9 cellular contexts compared by ENCODE assay signal in the genomic region with DNA sequence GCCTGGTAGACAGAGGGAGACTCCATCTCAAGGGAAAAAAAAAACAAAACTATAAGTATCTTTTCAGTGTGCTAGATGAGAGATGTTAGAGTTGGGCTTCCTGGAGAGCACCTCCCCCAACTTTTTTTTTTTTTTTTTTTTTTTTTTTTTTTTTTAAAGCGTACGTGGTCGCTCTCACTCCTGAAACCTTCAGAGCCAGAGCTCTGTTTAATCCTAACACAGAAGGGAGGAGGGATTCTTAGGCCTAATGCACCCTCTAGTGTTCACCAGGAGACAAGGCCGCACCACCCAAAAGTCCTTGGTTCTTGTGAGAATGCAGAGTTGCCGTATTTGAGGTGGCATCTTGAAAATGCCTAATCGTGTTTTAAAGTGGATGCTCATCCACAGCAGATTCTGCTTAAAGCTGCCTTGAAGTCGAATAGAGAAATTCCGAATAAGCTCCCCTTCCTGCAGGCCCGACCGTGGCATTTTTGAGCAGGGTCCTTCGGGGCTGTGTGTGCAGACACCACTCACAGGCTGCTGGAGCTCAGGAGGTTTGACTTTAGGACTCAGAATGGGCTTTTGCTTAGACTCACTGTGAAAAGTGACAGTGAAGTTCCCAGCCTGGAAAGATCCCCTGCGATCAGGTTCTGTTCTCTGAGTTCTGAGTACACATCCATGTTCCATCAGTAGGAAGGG.
DNase-seq lines count a peak whose midpoint lies in the region; ATAC-seq, FAIRE-seq and TF ChIP-seq lines count a peak whose summit lies in the region.
"Had no signal": no experiment of that assay in that cellular context is flagged by ENCODE, and none has a peak within 500 bp of the region (broad histone marks: within the 10 kb centered on the region; RNA-seq: fewer than 3 reads in every experiment).

No MANE protein-coding gene starts in this region.

- DNase-seq in GM10248 (ENCODE audit: extremely low spot score) (peak; percentile 73), HS-5 (ENCODE audit: low read depth) (peak; percentile 42), NT2/D1 (ENCODE audit: low read depth, low spot score) (peak; percentile 74), frontal cortex (ENCODE audit: low spot score in 2 of 2) (peak; percentile 70 to 81), omental fat pad (ENCODE audit: low spot score) (no peak)
- DNase-seq: naive B cell had no signal

- H3K27ac ChIP-seq in 22Rv1: no peak overlapping the region

- peaks cover 2% of the 10 kb centered on the region for H3K4me1 ChIP-seq in NT2/D1 (ENCODE audit: insufficient read depth, insufficient read length)

- H3K36me3 Mint-ChIP-seq in activated T-helper 17 cell treated with anti-CD3 and anti-CD28 coated beads, Interleukin-2, amount 50 U/mL, for 72 hours (ENCODE audit: low read depth): peaks cover 5% of the 10 kb centered on the region
- H3K36me3 Mint-ChIP-seq: naive B cell had no signal

- no peak overlapping the region for H3K4me3 Mint-ChIP-seq in activated T-helper 17 cell treated with anti-CD3 and anti-CD28 coated beads, Interleukin-2, amount 50 U/mL, for 72 hours
- H3K4me3 Mint-ChIP-seq: naive B cell had no signal

- H3K4me1 Mint-ChIP-seq in activated T-helper 17 cell treated with anti-CD3 and anti-CD28 coated beads, Interleukin-2, amount 50 U/mL, for 72 hours: no peaks in the 10 kb centered on the region
- H3K4me1 Mint-ChIP-seq: naive B cell had no signal

- H3K27me3 Mint-ChIP-seq in activated T-helper 17 cell treated with anti-CD3 and anti-CD28 coated beads, Interleukin-2, amount 50 U/mL, for 72 hours: peaks cover 7% of the 10 kb centered on the region

- H3K9me3 Mint-ChIP-seq in activated T-helper 17 cell treated with anti-CD3 and anti-CD28 coated beads, Interleukin-2, amount 50 U/mL, for 72 hours: no peaks in the 10 kb centered on the region
- H3K9me3 Mint-ChIP-seq: naive B cell had no signal

- no peak overlapping the region for H3K27ac Mint-ChIP-seq in activated T-helper 17 cell treated with anti-CD3 and anti-CD28 coated beads, Interleukin-2, amount 50 U/mL, for 72 hours

- POLR2A ChIA-PET in GM10248 (lab: Yijun Ruan, JAX): no interaction called here

- H3K4me3 ChIP-seq in NT2/D1 (ENCODE audit: insufficient read length, low read depth): no peak overlapping the region

- peak; percentile 82 for ATAC-seq in activated T-helper 17 cell treated with anti-CD3 and anti-CD28 coated beads, Interleukin-2, amount 50 U/mL, for 72 hours (replicated peaks)
- ATAC-seq in omental fat pad (ENCODE audit: low FRiP score): peak; percentile 77
- ATAC-seq in GM18502 (IDR thresholded peaks at IDR 0.05; ENCODE audit: poor library complexity, unreplicated experiment): no peak

- no peaks in the 10 kb centered on the region for H3K9me3 ChIP-seq in NT2/D1 (ENCODE audit: insufficient read depth, low read length)

- H3K27me3 ChIP-seq in NT2/D1 (ENCODE audit: insufficient read depth, insufficient read length): no peaks in the 10 kb centered on the region

- H3K36me3 ChIP-seq in NT2/D1 (ENCODE audit: insufficient read depth, insufficient read length, low read length): peaks cover 39% of the 10 kb centered on the region

- H3K9ac ChIP-seq in NT2/D1 (ENCODE audit: insufficient read length, low read depth): no peak overlapping the region

- FAIRE-seq in frontal cortex (lab: Jason Lieb, UNC): peak; percentile 45

- TF ChIP-seq CTCF in 22Rv1 (IDR thresholded peaks at IDR 0.05) (peak; percentile 80), GM10248 (IDR thresholded peaks at IDR 0.05; ENCODE audit: control extremely low read depth, extremely low read depth, low read depth, missing control alignments) (peak; percentile 89), omental fat pad (IDR thresholded peaks at IDR 0.05) (no peak)

- CTCF ChIA-PET in GM10248 (lab: Yijun Ruan, JAX): interaction anchor here (0.6 to 5.4 kb wide), 30 partner anchors 10 to 1334 kb away, joined by 3 to 76 read pairs (median 4); no protein-coding TSS in a partner anchor

Comparison
In these comparisons a context has a peak if more than half of its experiments do, and no peak if none do; other contexts are left out.
1. CTCF ChIP-seq: peak in 22Rv1 (single experiment) and GM10248 (single experiment); none in omental fat pad (0 of 3).